In genomic region chr20:56587307-56588108, GRCh38 we compare ENCODE assay signal across 31 cellular contexts. TPM values are rescaled to one million over a fixed set of nuclear protein-coding genes. Genes with fewer than 3 reads are reported as not detected.
"Had no signal": no experiment of that assay in that cellular context is flagged by ENCODE, and none has a peak within 500 bp of the region (broad histone marks: within the 10 kb centered on the region; RNA-seq: fewer than 3 reads in every experiment).

No MANE protein-coding gene starts in this region.

- H3K36me3 Mint-ChIP-seq: activated naive CD8-positive, alpha-beta T cell; naive B cell; neural progenitor cell; stimulated activated naive B cell treated with anti-CD40 and anti-IgM and Interleukin-4, amounts not matched to agents 10 μg/mL and 1 μg/mL and 100 μg/mL, for 72 hours had no signal

- H3K9ac ChIP-seq: neural progenitor cell had no signal

- FAIRE-seq: colon, endothelial cell of umbilical vein had no signal

- H2AFZ ChIP-seq: neural progenitor cell had no signal

- H3K27ac ChIP-seq: adrenal gland, ascending aorta, dorsolateral prefrontal cortex, esophagus muscularis mucosa, gastroesophageal sphincter, lower lobe of right lung, neural progenitor cell, thoracic aorta, upper lobe of right lung had no signal

- H3K4me3 ChIP-seq: adrenal gland, ascending aorta, dorsolateral prefrontal cortex, esophagus muscularis mucosa, gastroesophageal sphincter, lower lobe of right lung, neural progenitor cell, thoracic aorta, upper lobe of right lung had no signal

- ATAC-seq: activated T-cell treated with anti-CD3 and anti-CD28 coated beads, Interleukin-2, amount 50 U/mL, for 4 hours; effector memory CD8-positive, alpha-beta T cell; gastroesophageal sphincter; lower lobe of right lung; stimulated activated naive B cell treated with anti-CD40 and anti-IgM and Interleukin-4, amounts not matched to agents 10 μg/mL and 1 μg/mL and 100 μg/mL, for 72 hours; upper lobe of right lung had no signal

- H3K27ac Mint-ChIP-seq: activated naive CD8-positive, alpha-beta T cell; activated T-helper 2 cell treated with anti-CD3 and anti-CD28 coated beads, Interferon-gamma antibody, Interleukin-2, Interleukin-4, amounts not matched to agents 10 μg/mL and 5 μg/mL and 100 μg/mL, durations not matched to agents 14 hours and 24 hours and 36 hours; effector memory CD8-positive, alpha-beta T cell; naive B cell; neural progenitor cell; stimulated activated naive B cell treated with anti-CD40 and anti-IgM and Interleukin-4, amounts not matched to agents 10 μg/mL and 1 μg/mL and 100 μg/mL, for 72 hours had no signal

- H3K9me3 ChIP-seq: adrenal gland, ascending aorta, esophagus muscularis mucosa, gastroesophageal sphincter, lower lobe of right lung, thoracic aorta, upper lobe of right lung had no signal

- H3K27me3 ChIP-seq: adrenal gland, ascending aorta, esophagus muscularis mucosa, neural progenitor cell, upper lobe of right lung had no signal

- H3K36me3 ChIP-seq: adrenal gland, ascending aorta, esophagus muscularis mucosa, gastroesophageal sphincter, lower lobe of right lung, neural progenitor cell, thoracic aorta, upper lobe of right lung had no signal

- H3K9me3 Mint-ChIP-seq: activated T-cell treated with anti-CD3 and anti-CD28 coated beads, Interleukin-2, amount 50 U/mL, for 4 hours; activated T-helper 2 cell treated with anti-CD3 and anti-CD28 coated beads, Interferon-gamma antibody, Interleukin-2, Interleukin-4, amounts not matched to agents 10 μg/mL and 5 μg/mL and 100 μg/mL, durations not matched to agents 14 hours and 24 hours and 36 hours; central memory CD8-positive, alpha-beta T cell; effector memory CD8-positive, alpha-beta T cell; neural progenitor cell; stimulated activated naive B cell treated with anti-CD40 and anti-IgM and Interleukin-4, amounts not matched to agents 10 μg/mL and 1 μg/mL and 100 μg/mL, for 72 hours had no signal

- H3K4me1 Mint-ChIP-seq: central memory CD8-positive, alpha-beta T cell; naive B cell; stimulated activated naive B cell treated with anti-CD40 and anti-IgM and Interleukin-4, amounts not matched to agents 10 μg/mL and 1 μg/mL and 100 μg/mL, for 72 hours had no signal

- DNase-seq: activated CD4-positive, alpha-beta T cell treated with anti-CD3 and anti-CD28 coated beads for 1 hour; activated CD4-positive, alpha-beta T cell treated with anti-CD3 and anti-CD28 coated beads, Interleukin-2, amount 50 U/mL, for 4 hours; activated CD8-positive, alpha-beta memory T cell treated with anti-CD3 and anti-CD28 coated beads for 24 hours; activated CD8-positive, alpha-beta memory T cell treated with anti-CD3 and anti-CD28 coated beads, Interleukin-2, amount 50 U/mL, for 4 hours; activated naive CD4-positive, alpha-beta T cell; activated T-cell treated with anti-CD3 and anti-CD28 coated beads, Interleukin-2, amount 50 U/mL, for 4 hours; adrenal gland; dorsolateral prefrontal cortex; effector memory CD8-positive, alpha-beta T cell; head of caudate nucleus; islet precursor cell; lower lobe of right lung; naive B cell; posterior cingulate gyrus; stimulated activated CD4-positive, alpha-beta T cell treated with anti-CD3 and anti-CD28 coated beads, Interleukin-2, amount 100 ng/mL, for 48 hours; stimulated activated CD8-positive, alpha-beta memory T cell treated with anti-CD3 and anti-CD28 coated beads, Interleukin-4, amount 100 ng/mL, for 48 hours; stimulated activated naive B cell treated with anti-CD40 and anti-IgM and Interleukin-4, amounts not matched to agents 10 μg/mL and 1 μg/mL and 100 μg/mL, for 72 hours; T-helper 9 cell; upper lobe of right lung had no signal

- H3K4me3 Mint-ChIP-seq: activated naive CD8-positive, alpha-beta T cell; activated T-cell treated with anti-CD3 and anti-CD28 coated beads, Interleukin-2, amount 50 U/mL, for 4 hours; central memory CD8-positive, alpha-beta T cell; effector memory CD8-positive, alpha-beta T cell; naive B cell; neural progenitor cell; stimulated activated naive B cell treated with anti-CD40 and anti-IgM and Interleukin-4, amounts not matched to agents 10 μg/mL and 1 μg/mL and 100 μg/mL, for 72 hours had no signal

- H3K4me1 ChIP-seq: adrenal gland, ascending aorta, esophagus muscularis mucosa, gastroesophageal sphincter, lower lobe of right lung, neural progenitor cell, upper lobe of right lung had no signal

- H3K4me2 ChIP-seq: neural progenitor cell had no signal

RNA-seq across cellular contexts. Expression of gene TFAP2C, which starts 41.6 kb away (rescaled TPM):
- total RNA-seq: activated T-cell treated with anti-CD3 and anti-CD28 coated beads, Interleukin-2, amount 50 U/mL, for 4 hours; activated T-helper 2 cell treated with anti-CD3 and anti-CD28 coated beads, Interferon-gamma antibody, Interleukin-2, Interleukin-4, amounts not matched to agents 10 μg/mL and 5 μg/mL and 100 μg/mL, durations not matched to agents 14 hours and 24 hours and 36 hours; endothelial cell of umbilical vein; T-helper 1 cell treated with Interleukin-12 subunit alpha and Interleukin-12 subunit beta and Interleukin-4 antibody, amounts not matched to agents 30 ng/mL and 1 ng/mL, for 36 hours had no signal

RNA-seq across cellular contexts. Expression of gene FAM209B, which starts 54.5 kb away (rescaled TPM):
- total RNA-seq: ascending aorta, endothelial cell of umbilical vein, omental fat pad, thoracic aorta, upper lobe of right lung had no signal
